In the genomic region with DNA sequence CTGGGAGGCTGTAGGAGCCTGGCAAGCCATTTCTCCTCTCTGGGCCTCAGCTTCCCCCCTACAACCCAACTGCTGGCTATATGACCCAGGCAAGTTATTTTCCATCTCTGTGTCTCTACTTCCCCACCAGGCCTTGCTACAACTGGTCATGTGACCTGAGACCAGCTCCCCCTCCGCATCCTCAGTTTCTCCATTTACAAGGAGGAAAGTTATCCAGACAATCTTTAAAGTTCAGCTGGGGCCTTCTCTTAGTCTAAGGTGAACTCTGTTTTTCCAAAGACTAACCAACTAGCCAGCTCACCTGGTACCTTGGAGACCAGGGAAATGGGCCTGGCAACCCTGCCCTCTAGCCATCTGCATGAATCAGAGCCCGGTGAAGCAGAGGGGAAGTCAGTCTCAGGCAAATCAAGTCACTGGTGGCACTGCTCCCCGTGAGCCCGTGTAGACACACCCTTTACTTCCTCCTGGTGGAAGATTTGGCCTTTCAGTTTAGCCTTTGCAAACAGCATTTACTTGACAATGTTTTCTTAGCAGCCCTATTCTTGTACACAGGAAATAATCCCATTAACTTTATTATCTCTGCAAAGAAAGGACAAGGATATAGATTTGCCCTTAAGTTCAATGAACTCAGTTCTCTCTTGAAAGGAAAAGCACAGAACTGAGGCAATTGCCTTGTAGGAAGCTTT, we compare ENCODE assay signal across 13 cellular contexts.
DNase-seq lines count a peak whose midpoint lies in the region; ATAC-seq and TF ChIP-seq lines count a peak whose summit lies in the region.
"Had no signal": no experiment of that assay in that cellular context is flagged by ENCODE, and none has a peak within 500 bp of the region (broad histone marks: within the 10 kb centered on the region; RNA-seq: fewer than 3 reads in every experiment).

No MANE protein-coding gene starts in this region.

- CTCF ChIA-PET in activated CD4-positive, alpha-beta T cell treated with anti-CD3 and anti-CD28 coated beads, Interleukin-2, amount 10 ng/mL, durations not matched to agents 7 days and 5 days (lab: Charles Lee) = interaction anchor here (1.3 kb wide), 1 partner anchor 72 kb away, joined by 3 read pairs; no protein-coding TSS in a partner anchor

- H3K9me3 ChIP-seq in OCI-LY3 (ENCODE audit: insufficient read depth, low read length) = no peaks in the 10 kb centered on the region
- no peaks in the 10 kb centered on the region for H3K9me3 ChIP-seq in endodermal cell (ENCODE audit: control insufficient read depth, low read length)
- no peaks in the 10 kb centered on the region for H3K9me3 ChIP-seq in adrenal gland (replicated peaks in 1 of 3)

- H3K4me1 ChIP-seq in OCI-LY3 (ENCODE audit: low read length) (no peaks in the 10 kb centered on the region), endodermal cell (ENCODE audit: control insufficient read depth, insufficient read depth, low read length) (peaks cover 16% of the 10 kb centered on the region), adrenal gland (replicated peaks in 1 of 2) (peaks cover 0 to 21% of the 10 kb centered on the region in 2 donors)

- peak overlapping the region; percentile 61 for H3K27ac Mint-ChIP-seq in activated CD4-positive, alpha-beta T cell treated with anti-CD3 and anti-CD28 coated beads, Interleukin-2, amount 10 ng/mL, durations not matched to agents 7 days and 5 days
- H3K27ac Mint-ChIP-seq in endodermal cell = peak overlapping the region; percentile 99
- peak overlapping the region; percentile 4 for H3K27ac Mint-ChIP-seq in stimulated activated effector memory CD8-positive, alpha-beta T cell treated with anti-CD3 and anti-CD28 coated beads, Interleukin-12 subunit alpha, Interleukin-12 subunit beta, amount 100 ng/mL, for 72 hours
- H3K27ac Mint-ChIP-seq: activated CD8-positive, alpha-beta memory T cell treated with anti-CD3 and anti-CD28 coated beads, Interleukin-2, amount 10 ng/mL, durations not matched to agents 7 days and 5 days had no signal

- H3K9ac ChIP-seq in OCI-LY3 (ENCODE audit: low read length) (no peak overlapping the region), endodermal cell (ENCODE audit: extremely low read depth, low read length, poor library complexity, severe bottlenecking) (no peak overlapping the region)

- H3K27me3 Mint-ChIP-seq in activated CD4-positive, alpha-beta T cell treated with anti-CD3 and anti-CD28 coated beads, Interleukin-2, amount 10 ng/mL, durations not matched to agents 7 days and 5 days = no peaks in the 10 kb centered on the region
- H3K27me3 Mint-ChIP-seq in endodermal cell (ENCODE audit: insufficient read depth) = no peaks in the 10 kb centered on the region
- H3K27me3 Mint-ChIP-seq: activated CD8-positive, alpha-beta memory T cell treated with anti-CD3 and anti-CD28 coated beads, Interleukin-2, amount 10 ng/mL, durations not matched to agents 7 days and 5 days had no signal

- POLR2A ChIA-PET in activated CD4-positive, alpha-beta T cell treated with anti-CD3 and anti-CD28 coated beads, Interleukin-2, amount 10 ng/mL, durations not matched to agents 7 days and 5 days (lab: Charles Lee) = no interaction called here

- TF ChIP-seq POLR2A in adrenal gland (IDR thresholded peaks at IDR 0.05) = no peak

- peak; percentile 17 for DNase-seq in activated CD4-positive, alpha-beta T cell treated with anti-CD3 and anti-CD28 coated beads, Interleukin-2, amount 10 ng/mL, durations not matched to agents 7 days and 5 days
- DNase-seq in activated CD4-positive, alpha-beta T cell treated with anti-CD3 and anti-CD28 coated beads, Interleukin-2, amount 50 U/mL, for 4 hours = no peak
- DNase-seq in endodermal cell (no peak), adrenal gland (no peak)
- DNase-seq in stimulated activated effector memory CD8-positive, alpha-beta T cell treated with anti-CD3 and anti-CD28 coated beads, Interleukin-12 subunit alpha, Interleukin-12 subunit beta, amount 100 ng/mL, for 72 hours (ENCODE audit: low spot score in 2 of 2) = no peak
- DNase-seq: activated CD8-positive, alpha-beta memory T cell treated with anti-CD3 and anti-CD28 coated beads, Interleukin-2, amount 10 ng/mL, durations not matched to agents 7 days and 5 days; glutamatergic neuron; MM.1S; SHP77 treated with DMSO at 0.1 percent for 48 hours; stimulated activated CD4-positive, alpha-beta T cell treated with anti-CD3 and anti-CD28 coated beads, Interleukin-4, amount 100 ng/mL, for 24 hours had no signal

- no peaks in the 10 kb centered on the region for H3K36me3 Mint-ChIP-seq in activated CD4-positive, alpha-beta T cell treated with anti-CD3 and anti-CD28 coated beads, Interleukin-2, amount 10 ng/mL, durations not matched to agents 7 days and 5 days (ENCODE audit: low read depth)
- H3K36me3 Mint-ChIP-seq in endodermal cell (ENCODE audit: low read depth) = no peaks in the 10 kb centered on the region
- H3K36me3 Mint-ChIP-seq in stimulated activated effector memory CD8-positive, alpha-beta T cell treated with anti-CD3 and anti-CD28 coated beads, Interleukin-12 subunit alpha, Interleukin-12 subunit beta, amount 100 ng/mL, for 72 hours = no peaks in the 10 kb centered on the region
- H3K36me3 Mint-ChIP-seq: activated CD8-positive, alpha-beta memory T cell treated with anti-CD3 and anti-CD28 coated beads, Interleukin-2, amount 10 ng/mL, durations not matched to agents 7 days and 5 days had no signal

- intact Hi-C loops in adrenal gland (cut with DNase I) = no loop called here

- no peak overlapping the region for H3K4me2 ChIP-seq in OCI-LY3 (ENCODE audit: low read length)

- 0 out of 2 replicates have a peak overlapping the region, but pooled peaks have one; percentile 6 for H2AFZ ChIP-seq in OCI-LY3 (ENCODE audit: low read depth, low read length)

- no peaks in the 10 kb centered on the region for H3K79me2 ChIP-seq in OCI-LY3 (ENCODE audit: low read length)

- H3K27ac ChIP-seq in OCI-LY3 (ENCODE audit: low read length) (no peak overlapping the region), endodermal cell (ENCODE audit: low read depth, low read length) (no peak overlapping the region), adrenal gland (peak overlapping the region in 2 of 5 donors; percentile 9 to 40)

- peaks cover 40% of the 10 kb centered on the region for H3K4me1 Mint-ChIP-seq in activated CD4-positive, alpha-beta T cell treated with anti-CD3 and anti-CD28 coated beads, Interleukin-2, amount 10 ng/mL, durations not matched to agents 7 days and 5 days
- H3K4me1 Mint-ChIP-seq in endodermal cell = peaks cover 23% of the 10 kb centered on the region
- peaks cover 29% of the 10 kb centered on the region for H3K4me1 Mint-ChIP-seq in stimulated activated effector memory CD8-positive, alpha-beta T cell treated with anti-CD3 and anti-CD28 coated beads, Interleukin-12 subunit alpha, Interleukin-12 subunit beta, amount 100 ng/mL, for 72 hours

- no peak overlapping the region for H3K4me3 ChIP-seq in OCI-LY3 (ENCODE audit: low read length)
- no peak overlapping the region for H3K4me3 ChIP-seq in endodermal cell (ENCODE audit: low read length)
- H3K4me3 ChIP-seq in adrenal gland = no peak overlapping the region

- no peak for ATAC-seq in stimulated activated effector memory CD8-positive, alpha-beta T cell treated with anti-CD3 and anti-CD28 coated beads, Interleukin-12 subunit alpha, Interleukin-12 subunit beta, amount 100 ng/mL, for 72 hours
- ATAC-seq in HG03139 (IDR thresholded peaks at IDR 0.05; ENCODE audit: unreplicated experiment) (no peak), HG02970 (IDR thresholded peaks at IDR 0.05; ENCODE audit: low FRiP score, unreplicated experiment) (no peak)
- ATAC-seq: activated CD8-positive, alpha-beta memory T cell treated with anti-CD3 and anti-CD28 coated beads, Interleukin-2, amount 10 ng/mL, durations not matched to agents 7 days and 5 days had no signal

- no peaks in the 10 kb centered on the region for H3K27me3 ChIP-seq in OCI-LY3 (ENCODE audit: low read depth, low read length)
- no peaks in the 10 kb centered on the region for H3K27me3 ChIP-seq in endodermal cell (ENCODE audit: control insufficient read depth, insufficient read depth, low read length, poor library complexity, severe bottlenecking)
- no peaks in the 10 kb centered on the region for H3K27me3 ChIP-seq in adrenal gland

- no peak for TF ChIP-seq CTCF in OCI-LY3 (IDR thresholded peaks at IDR 0.05; ENCODE audit: low read depth, low read length)
- peak; percentile 65 for TF ChIP-seq CTCF in endodermal cell (conservative IDR thresholded peaks at IDR 0.05)
- no peak for TF ChIP-seq CTCF in adrenal gland (IDR thresholded peaks at IDR 0.05)

- H3K36me3 ChIP-seq in OCI-LY3 (replicated peaks; ENCODE audit: low read depth, low read length) = no peaks in the 10 kb centered on the region
- H3K36me3 ChIP-seq in endodermal cell (ENCODE audit: control insufficient read depth, insufficient read depth, low read length) = no peaks in the 10 kb centered on the region
- no peaks in the 10 kb centered on the region for H3K36me3 ChIP-seq in adrenal gland (replicated peaks in 1 of 2)

- no peaks in the 10 kb centered on the region for H3K9me3 Mint-ChIP-seq in activated CD4-positive, alpha-beta T cell treated with anti-CD3 and anti-CD28 coated beads, Interleukin-2, amount 10 ng/mL, durations not matched to agents 7 days and 5 days
- H3K9me3 Mint-ChIP-seq in endodermal cell = no peaks in the 10 kb centered on the region
- no peaks in the 10 kb centered on the region for H3K9me3 Mint-ChIP-seq in stimulated activated effector memory CD8-positive, alpha-beta T cell treated with anti-CD3 and anti-CD28 coated beads, Interleukin-12 subunit alpha, Interleukin-12 subunit beta, amount 100 ng/mL, for 72 hours

- H3K4me3 Mint-ChIP-seq in activated CD4-positive, alpha-beta T cell treated with anti-CD3 and anti-CD28 coated beads, Interleukin-2, amount 10 ng/mL, durations not matched to agents 7 days and 5 days = no peak overlapping the region
- H3K4me3 Mint-ChIP-seq in endodermal cell = no peak overlapping the region
- H3K4me3 Mint-ChIP-seq in stimulated activated effector memory CD8-positive, alpha-beta T cell treated with anti-CD3 and anti-CD28 coated beads, Interleukin-12 subunit alpha, Interleukin-12 subunit beta, amount 100 ng/mL, for 72 hours = no peak overlapping the region
- H3K4me3 Mint-ChIP-seq: activated CD8-positive, alpha-beta memory T cell treated with anti-CD3 and anti-CD28 coated beads, Interleukin-2, amount 10 ng/mL, durations not matched to agents 7 days and 5 days had no signal

- no peaks in the 10 kb centered on the region for H4K20me1 ChIP-seq in OCI-LY3 (ENCODE audit: insufficient read depth, low read length)

- 82 to 84% methylated on average over 4 of the region's 4 CpGs for WGBS in endodermal cell (ENCODE audit: insufficient coverage in 1 of 2, insufficient read length in 1 of 2), 2 experiments
- WGBS in adrenal gland, 4 donors = 48 to 76% (median 55%) methylated on average over 4 of the region's 4 CpGs

Comparison
In these comparisons a context has a peak if more than half of its experiments do, and no peak if none do; other contexts are left out.
1. H3K27ac Mint-ChIP-seq: peak in every context shown above with its lines; median percentile 99 in endodermal cell; 61 in activated CD4-positive, alpha-beta T cell treated with anti-CD3 and anti-CD28 coated beads, Interleukin-2, amount 10 ng/mL, durations not matched to agents 7 days and 5 days; 4 in stimulated activated effector memory CD8-positive, alpha-beta T cell treated with anti-CD3 and anti-CD28 coated beads, Interleukin-12 subunit alpha, Interleukin-12 subunit beta, amount 100 ng/mL, for 72 hours.